In genomic region chr3:40718209-40718608, GRCh38 we compare ENCODE assay signal across 14 cellular contexts.
DNase-seq lines count a peak whose midpoint lies in the region; ATAC-seq and TF ChIP-seq lines count a peak whose summit lies in the region.
"Had no signal": no experiment of that assay in that cellular context is flagged by ENCODE, and none has a peak within 500 bp of the region (broad histone marks: within the 10 kb centered on the region; RNA-seq: fewer than 3 reads in every experiment).

No MANE protein-coding gene starts in this region.

- no peak for TF ChIP-seq CTCF in left ventricle myocardium inferior (IDR thresholded peaks at IDR 0.05; ENCODE audit: borderline replicate concordance)

- H3K27me3 ChIP-seq in left ventricle myocardium inferior (ENCODE audit: low read depth) = no peaks in the 10 kb centered on the region
- H3K27me3 ChIP-seq: uterus had no signal

- H3K4me1 ChIP-seq in left ventricle myocardium inferior = peaks cover 8% of the 10 kb centered on the region
- H3K4me1 ChIP-seq: uterus had no signal

- peak; percentile 36 for ATAC-seq in GM18868 (IDR thresholded peaks at IDR 0.05; ENCODE audit: unreplicated experiment)
- peak; percentile 22 for ATAC-seq in GM21737 (IDR thresholded peaks at IDR 0.05; ENCODE audit: unreplicated experiment)
- peak; percentile 48 for ATAC-seq in HG03439 (IDR thresholded peaks at IDR 0.05; ENCODE audit: unreplicated experiment)
- no peak for ATAC-seq in sciatic nerve
- ATAC-seq: activated CD8-positive, alpha-beta T cell treated with anti-CD3 and anti-CD28 coated beads for 36 hours had no signal

- H3K27ac ChIP-seq in left ventricle myocardium inferior (replicated peaks) = no peak overlapping the region
- H3K27ac ChIP-seq: uterus had no signal

- H3K9me3 ChIP-seq in left ventricle myocardium inferior (replicated peaks) = no peaks in the 10 kb centered on the region
- H3K9me3 ChIP-seq: uterus had no signal

- DNase-seq in glomerular visceral epithelial cell (ENCODE audit: extremely low spot score) (peak; percentile 4), sciatic nerve (ENCODE audit: low spot score) (no peak), SIG-M5 (lab: John Stamatoyannopoulos, UW) (no peak), NCI-H446 (lab: John Stamatoyannopoulos, UW) (no peak), left ventricle myocardium inferior (no peak)
- DNase-seq: activated CD8-positive, alpha-beta T cell treated with anti-CD3 and anti-CD28 coated beads for 36 hours; amniotic stem cell; effector CD8-positive, alpha-beta T cell; HFFc6; hypothalamus; uterus had no signal

- H3K36me3 ChIP-seq in left ventricle myocardium inferior = no peaks in the 10 kb centered on the region
- H3K36me3 ChIP-seq: uterus had no signal

- no peak overlapping the region for H3K4me3 ChIP-seq in left ventricle myocardium inferior
- H3K4me3 ChIP-seq: uterus had no signal

- intact Hi-C loops in sciatic nerve (cut with DNase I) (no loop called here), left ventricle myocardium inferior (cut with micrococcal nuclease) (no loop called here)
